23 cellular contexts compared by ENCODE assay signal in the genomic region with DNA sequence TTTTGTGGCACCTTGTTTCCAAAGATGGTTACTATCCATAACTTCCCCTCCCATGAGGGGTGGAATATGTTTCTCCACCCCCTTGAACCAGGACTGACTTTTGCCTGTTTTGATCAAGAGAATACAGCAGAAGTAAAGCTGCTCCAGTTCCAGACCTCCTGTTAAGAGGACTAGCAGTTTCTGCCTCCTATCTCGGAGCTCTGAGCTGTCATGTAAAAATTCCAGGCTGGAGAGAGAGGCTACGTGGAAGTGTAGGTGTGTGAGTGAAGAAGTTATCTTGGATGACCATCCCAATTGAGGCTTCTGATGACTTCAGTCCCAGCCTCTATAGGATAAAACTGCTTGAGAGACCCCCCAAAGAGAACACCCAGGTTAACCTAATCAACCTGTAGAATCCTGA.
DNase-seq lines count a peak whose midpoint lies in the region; ATAC-seq and TF ChIP-seq lines count a peak whose summit lies in the region.
"Had no signal": no experiment of that assay in that cellular context is flagged by ENCODE, and none has a peak within 500 bp of the region (broad histone marks: within the 10 kb centered on the region; RNA-seq: fewer than 3 reads in every experiment).

No MANE protein-coding gene starts in this region.

- no peaks in the 10 kb centered on the region for H3K27me3 ChIP-seq in GM23338 (ENCODE audit: insufficient read depth)
- no peaks in the 10 kb centered on the region for H3K27me3 ChIP-seq in esophagus muscularis mucosa
- no peaks in the 10 kb centered on the region for H3K27me3 ChIP-seq in PC-9 (ENCODE audit: insufficient read depth, low read depth)
- H3K27me3 ChIP-seq: BLaER1 treated with 17β-estradiol and CSF1 and Interleukin-3, amounts not matched to agents 10 nM and 100 nM had no signal

- H3K9me3 ChIP-seq in esophagus muscularis mucosa (no peaks in the 10 kb centered on the region), PC-9 (ENCODE audit: insufficient read depth, low read depth) (no peaks in the 10 kb centered on the region)
- H3K9me3 ChIP-seq: A549; BLaER1 treated with 17β-estradiol and CSF1 and Interleukin-3, amounts not matched to agents 10 nM and 100 nM had no signal

- H3K4me1 ChIP-seq in GM23338 (ENCODE audit: insufficient read depth) (peaks cover 11% of the 10 kb centered on the region; the same call in 1 of the 2 replicates), esophagus muscularis mucosa (no peaks in the 10 kb centered on the region), PC-9 (replicated peaks; ENCODE audit: insufficient read depth) (no peaks in the 10 kb centered on the region)
- H3K4me1 ChIP-seq: A549; BLaER1 treated with 17β-estradiol and CSF1 and Interleukin-3, amounts not matched to agents 10 nM and 100 nM had no signal

- POLR2A ChIA-PET in WTC11 (lab: Charles Lee), result no interaction called here
- POLR2A ChIA-PET in PC-9 (lab: Charles Lee; ENCODE audit: unreplicated experiment), result no interaction called here

- no peak for TF ChIP-seq POLR2A in esophagus muscularis mucosa (IDR thresholded peaks at IDR 0.05; ENCODE audit: low read depth)

- H3K4me3 ChIP-seq in GM23338, result no peak overlapping the region
- no peak overlapping the region for H3K4me3 ChIP-seq in esophagus muscularis mucosa
- H3K4me3 ChIP-seq in PC-9, result no peak overlapping the region
- H3K4me3 ChIP-seq: A549; BLaER1 treated with 17β-estradiol and CSF1 and Interleukin-3, amounts not matched to agents 10 nM and 100 nM; GM12878 had no signal

- ATAC-seq in GM23338 (no peak), WTC11 (no peak)
- ATAC-seq: A549; CD8-positive, alpha-beta T cell; GM12878 had no signal

- CTCF ChIA-PET in WTC11 (lab: Charles Lee), result no interaction called here
- CTCF ChIA-PET in PC-9 (lab: Charles Lee), result no interaction called here

- intact Hi-C loops in esophagus muscularis mucosa (cut with DNase I), result no loop called here
- intact Hi-C loops in PC-9 (cut with micrococcal nuclease; ENCODE audit: unreplicated experiment), result no loop called here

- H3K27ac ChIP-seq in GM23338 (ENCODE audit: low read depth), result no peak overlapping the region
- H3K27ac ChIP-seq in esophagus muscularis mucosa (replicated peaks in 1 of 4), result no peak overlapping the region
- H3K27ac ChIP-seq in PC-9, result no peak overlapping the region
- H3K27ac ChIP-seq: 22Rv1; A549; BLaER1 treated with 17β-estradiol and CSF1 and Interleukin-3, amounts not matched to agents 10 nM and 100 nM; C4-2B had no signal

- no peak for TF ChIP-seq EP300 in esophagus muscularis mucosa (IDR thresholded peaks at IDR 0.05)

- H2AFZ ChIP-seq in GM23338 (no peak overlapping the region), PC-9 (no peak overlapping the region)

- TF ChIP-seq CTCF in GM23338 (conservative IDR thresholded peaks at IDR 0.05; ENCODE audit: low read depth in 2 of 2) (no peak), WTC11 (IDR thresholded peaks at IDR 0.05) (no peak), esophagus muscularis mucosa (IDR thresholded peaks at IDR 0.05) (no peak), PC-9 (conservative IDR thresholded peaks at IDR 0.05) (no peak)

- H3K9me3 Mint-ChIP-seq in GM23338 (peaks cover 2% of the 10 kb centered on the region; the same call in 1 of the 3 replicates), WTC11 (no peaks in the 10 kb centered on the region)

- peak overlapping the region; percentile 18; the same call in 1 of the 2 replicates for H3K27ac Mint-ChIP-seq in GM23338
- H3K27ac Mint-ChIP-seq in WTC11, result peak overlapping the region; percentile 32
- H3K27ac Mint-ChIP-seq: B cell; CD4-positive, alpha-beta T cell; CD8-positive, alpha-beta T cell had no signal

- DNase-seq in GM23338 (ENCODE audit: low spot score), result no peak
- no peak for DNase-seq in WTC11 (ENCODE audit: low spot score)
- peak; percentile 55 for DNase-seq in islet precursor cell
- no peak for DNase-seq in esophagus muscularis mucosa (ENCODE audit: extremely low spot score)
- DNase-seq in NOMO-1 treated with DMSO at 0.1 percent for 48 hours (lab: John Stamatoyannopoulos, UW; ENCODE audit: unreplicated experiment), result no peak
- DNase-seq in PC-9, result no peak
- DNase-seq: AML-193; CD4-positive, alpha-beta T cell; CD8-positive, alpha-beta T cell; COR-L47; DMS 273 treated with DMSO at 0.1 percent for 48 hours; DMS153; DMS53; DMS79; DND-41; EL; GDM1 had no signal

- H3K4me3 Mint-ChIP-seq in GM23338 (no peak overlapping the region), WTC11 (no peak overlapping the region)
- H3K4me3 Mint-ChIP-seq: B cell; CD4-positive, alpha-beta T cell; CD8-positive, alpha-beta T cell had no signal

- H3K4me1 Mint-ChIP-seq in GM23338 (peaks cover 22% of the 10 kb centered on the region), WTC11 (peaks cover 26% of the 10 kb centered on the region)
- H3K4me1 Mint-ChIP-seq: B cell had no signal

- H3K9me2 ChIP-seq in GM23338 (ENCODE audit: insufficient read depth), result no peaks in the 10 kb centered on the region
- no peaks in the 10 kb centered on the region; the same call in 1 of the 2 replicates for H3K9me2 ChIP-seq in PC-9 (ENCODE audit: insufficient read depth)

- 40% methylated on average over 2 of the region's 2 CpGs for WGBS in esophagus muscularis mucosa

- H3K79me2 ChIP-seq in GM23338 (replicated peaks; ENCODE audit: insufficient read depth) (peaks cover 98% of the 10 kb centered on the region), PC-9 (ENCODE audit: low read depth) (no peaks in the 10 kb centered on the region)

- H3K36me3 ChIP-seq in GM23338 (ENCODE audit: insufficient read depth) (no peaks in the 10 kb centered on the region), esophagus muscularis mucosa (no peaks in the 10 kb centered on the region), PC-9 (ENCODE audit: low read depth) (no peaks in the 10 kb centered on the region)
- H3K36me3 ChIP-seq: BLaER1 treated with 17β-estradiol and CSF1 and Interleukin-3, amounts not matched to agents 10 nM and 100 nM had no signal

- BruUV-seq in PC-9 (replicated peaks; lab: Mats Ljungman, UMichigan), result no TSS peak

- H4K20me1 ChIP-seq in GM23338 (replicated peaks; ENCODE audit: insufficient read depth) (peaks cover 6% of the 10 kb centered on the region; the same call in 1 of the 2 replicates), PC-9 (ENCODE audit: insufficient read depth) (no peaks in the 10 kb centered on the region)
- H4K20me1 ChIP-seq: BLaER1 treated with 17β-estradiol and CSF1 and Interleukin-3, amounts not matched to agents 10 nM and 100 nM had no signal

- H3K36me3 Mint-ChIP-seq in GM23338 (ENCODE audit: low read depth) (peaks cover 4% of the 10 kb centered on the region), WTC11 (peaks cover 4% of the 10 kb centered on the region)
- H3K36me3 Mint-ChIP-seq: CD8-positive, alpha-beta T cell had no signal

- H3F3A ChIP-seq in GM23338 (replicated peaks; ENCODE audit: low read depth) (no peaks in the 10 kb centered on the region), PC-9 (ENCODE audit: insufficient read depth, low read depth) (no peaks in the 10 kb centered on the region)

- H3K4me2 ChIP-seq in GM23338, result no peak overlapping the region
- H3K4me2 ChIP-seq in PC-9, result no peak overlapping the region
- H3K4me2 ChIP-seq: A549; BLaER1 treated with 17β-estradiol and CSF1 and Interleukin-3, amounts not matched to agents 10 nM and 100 nM had no signal

- H3K27me3 Mint-ChIP-seq in GM23338 (ENCODE audit: insufficient read depth, low read depth, poor library complexity), result no peaks in the 10 kb centered on the region
- H3K27me3 Mint-ChIP-seq in WTC11 (ENCODE audit: low read depth), result no peaks in the 10 kb centered on the region
- H3K27me3 Mint-ChIP-seq: B cell; CD4-positive, alpha-beta T cell had no signal

TF ChIP-seq in GM23338, 12 proteins besides CTCF, POLR2A, EP300 and RAD21 (continues in another document):
- no peak for TF ChIP-seq STAT1 (IDR thresholded peaks at IDR 0.05; ENCODE audit: unreplicated experiment)
- no peak for TF ChIP-seq EZH2phosphoT487 (IDR thresholded peaks at IDR 0.05; ENCODE audit: unreplicated experiment)

TF ChIP-seq in WTC11, 78 proteins besides CTCF, POLR2A, EP300 and RAD21:
- no peak for TF ChIP-seq KAT7 (CRISPR knock-in tag; IDR thresholded peaks at IDR 0.05; ENCODE audit: borderline replicate concordance)
- TF ChIP-seq, protein P1, sequence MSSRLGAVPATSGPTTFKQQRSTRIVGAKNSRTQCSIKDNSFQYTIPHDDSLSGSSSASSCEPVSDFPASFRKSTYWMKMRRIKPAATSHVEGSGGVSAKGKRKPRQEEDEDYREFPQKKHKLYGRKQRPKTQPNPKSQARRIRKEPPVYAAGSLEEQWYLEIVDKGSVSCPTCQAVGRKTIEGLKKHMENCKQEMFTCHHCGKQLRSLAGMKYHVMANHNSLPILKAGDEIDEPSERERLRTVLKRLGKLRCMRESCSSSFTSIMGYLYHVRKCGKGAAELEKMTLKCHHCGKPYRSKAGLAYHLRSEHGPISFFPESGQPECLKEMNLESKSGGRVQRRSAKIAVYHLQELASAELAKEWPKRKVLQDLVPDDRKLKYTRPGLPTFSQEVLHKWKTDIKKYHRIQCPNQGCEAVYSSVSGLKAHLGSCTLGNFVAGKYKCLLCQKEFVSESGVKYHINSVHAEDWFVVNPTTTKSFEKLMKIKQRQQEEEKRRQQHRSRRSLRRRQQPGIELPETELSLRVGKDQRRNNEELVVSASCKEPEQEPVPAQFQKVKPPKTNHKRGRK (CRISPR knock-in tag; IDR thresholded peaks at IDR 0.05; ENCODE audit: borderline replicate concordance), result no peak
